8 cellular contexts compared by ENCODE assay signal in the genomic region with DNA sequence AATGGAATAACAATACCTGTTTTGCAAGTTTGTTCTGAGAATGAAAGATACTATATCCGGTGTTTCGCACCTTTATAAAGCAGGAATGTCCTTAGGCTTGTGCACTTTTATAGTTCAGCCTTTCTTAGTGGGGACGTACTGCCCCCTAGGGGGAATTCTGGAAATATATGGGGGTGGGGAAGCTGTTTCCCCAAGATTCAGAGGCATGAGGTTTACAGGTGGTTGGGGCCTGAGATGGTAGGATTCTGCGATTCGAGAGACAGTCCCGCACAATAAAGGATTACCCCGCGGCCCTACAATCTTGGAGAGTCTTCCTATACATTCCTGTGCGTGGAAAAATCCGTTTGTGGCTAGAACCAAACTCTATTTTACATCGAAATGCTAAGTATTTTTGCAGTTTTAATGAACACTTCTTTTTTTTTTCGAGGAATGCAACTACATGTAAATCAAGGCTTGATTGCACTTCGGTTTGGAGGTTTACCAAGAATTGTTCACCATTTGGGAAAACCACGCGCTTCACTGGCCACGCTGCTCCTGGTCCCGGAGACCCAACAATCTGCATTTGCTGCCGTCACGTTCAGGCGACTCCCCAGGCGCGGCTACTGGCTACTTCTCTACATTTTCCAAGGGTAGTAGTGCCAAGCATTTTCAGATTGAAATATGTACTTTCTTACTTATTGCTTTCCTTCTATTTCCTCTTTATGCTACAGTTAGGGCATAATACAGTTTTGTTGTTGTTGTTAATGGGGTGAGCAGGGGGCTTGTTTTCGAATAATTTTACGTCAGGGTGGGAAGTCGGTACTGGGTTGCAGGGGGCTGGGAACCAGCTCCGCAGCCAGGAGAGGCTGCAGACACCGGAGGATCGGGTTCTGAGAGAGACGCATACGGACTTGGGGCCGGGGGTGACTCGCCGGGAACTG. TPM values are rescaled to one million over a fixed set of nuclear protein-coding genes. Genes with fewer than 3 reads are reported as not detected.
DNase-seq lines count a peak whose midpoint lies in the region; ATAC-seq, FAIRE-seq and TF ChIP-seq lines count a peak whose summit lies in the region.

No MANE protein-coding gene starts in this region.

- CTCF ChIA-PET in AG04450 (lab: Charles Lee): interaction anchor here (0.6 to 3.6 kb wide), 49 partner anchors 8 to 1004 kb away, joined by 3 to 88 read pairs (median 4); partner anchors contain the start of gene ALG11
- CTCF ChIA-PET in activated CD8-positive, alpha-beta T cell treated with anti-CD3 and anti-CD28 coated beads for 36 hours (lab: Charles Lee): interaction anchor here (0.6 to 5.6 kb wide), 41 partner anchors 8 to 504 kb away, joined by 3 to 62 read pairs (median 4); partner anchors contain the start of genes ALG11, ATP7B and NEK3

- H3K4me3 ChIP-seq in AG04450 (ENCODE audit: low read depth, low read length) (peak overlapping the region; percentile 70), mesodermal cell (ENCODE audit: extremely low read depth, insufficient read depth, low read length, poor library complexity, severe bottlenecking) (peak overlapping the region; percentile 57)

- H3K27me3 ChIP-seq in AG04450 (ENCODE audit: control insufficient read depth, insufficient read depth, low read length): peaks cover 6% of the 10 kb centered on the region

- no peaks in the 10 kb centered on the region for H3K9me3 ChIP-seq in AG04450 (ENCODE audit: control insufficient read depth, insufficient read depth, low read length)
- no peaks in the 10 kb centered on the region for H3K9me3 ChIP-seq in mesodermal cell (ENCODE audit: control insufficient read depth, low read length)

- DNase-seq in AG04450 (ENCODE audit: low read depth, low spot score) (peak; percentile 16), NCI-H82 (lab: John Stamatoyannopoulos, UW) (peak; percentile 89)
- DNase-seq in activated CD8-positive, alpha-beta T cell treated with anti-CD3 and anti-CD28 coated beads for 36 hours: peak; percentile 65
- DNase-seq in stimulated activated CD8-positive, alpha-beta memory T cell treated with anti-CD3 and anti-CD28 coated beads, Interleukin-4, amount 100 ng/mL, for 48 hours: peak; percentile 66

- intact Hi-C loops in activated CD8-positive, alpha-beta T cell treated with anti-CD3 and anti-CD28 coated beads for 36 hours (cut with micrococcal nuclease): loop anchor here (5.0 kb wide), 3 partner anchors 126 to 311 kb away; no protein-coding TSS in a partner anchor

- peaks cover 15% of the 10 kb centered on the region for H3K4me1 Mint-ChIP-seq in activated CD8-positive, alpha-beta T cell treated with anti-CD3 and anti-CD28 coated beads for 36 hours (ENCODE audit: low read depth)

- POLR2A ChIA-PET in AG04450 (lab: Yijun Ruan, JAX): no interaction called here
- POLR2A ChIA-PET in activated CD8-positive, alpha-beta T cell treated with anti-CD3 and anti-CD28 coated beads for 36 hours (lab: Charles Lee): interaction anchor here (1.9 kb wide), 1 partner anchor 128 kb away, joined by 5 read pairs; no protein-coding TSS in a partner anchor

- H3K27ac ChIP-seq in AG04450 (ENCODE audit: low read depth, low read length) (no peak overlapping the region), mesodermal cell (ENCODE audit: low read depth, low read length, severe bottlenecking) (no peak overlapping the region)

- H3K36me3 ChIP-seq in mesodermal cell (ENCODE audit: control insufficient read depth, insufficient read depth, low read length): peaks cover 19% of the 10 kb centered on the region

- no peaks in the 10 kb centered on the region for H3K9me3 Mint-ChIP-seq in activated CD8-positive, alpha-beta T cell treated with anti-CD3 and anti-CD28 coated beads for 36 hours

- peaks cover 17% of the 10 kb centered on the region for H3K27me3 Mint-ChIP-seq in activated CD8-positive, alpha-beta T cell treated with anti-CD3 and anti-CD28 coated beads for 36 hours

- H3K36me3 Mint-ChIP-seq in activated CD8-positive, alpha-beta T cell treated with anti-CD3 and anti-CD28 coated beads for 36 hours (ENCODE audit: low read depth): no peaks in the 10 kb centered on the region

- H3K27ac Mint-ChIP-seq in activated CD8-positive, alpha-beta T cell treated with anti-CD3 and anti-CD28 coated beads for 36 hours: no peak overlapping the region

- ATAC-seq in GM18519 (IDR thresholded peaks at IDR 0.05; ENCODE audit: low FRiP score, unreplicated experiment): peak; percentile 53
- peak; percentile 52 for ATAC-seq in HG03460 (IDR thresholded peaks at IDR 0.05; ENCODE audit: unreplicated experiment)
- ATAC-seq in activated CD8-positive, alpha-beta T cell treated with anti-CD3 and anti-CD28 coated beads for 36 hours: peak; percentile 76

- peak; percentile 89 for TF ChIP-seq CTCF in AG04450 (IDR thresholded peaks at IDR 0.05; ENCODE audit: low read depth, low read length)
- TF ChIP-seq CTCF in activated CD8-positive, alpha-beta T cell treated with anti-CD3 and anti-CD28 coated beads for 36 hours (IDR thresholded peaks at IDR 0.05): peak; percentile 77

- FAIRE-seq in endometrium (lab: Jason Lieb, UNC): peak; percentile 68

- H3K4me3 Mint-ChIP-seq in activated CD8-positive, alpha-beta T cell treated with anti-CD3 and anti-CD28 coated beads for 36 hours: peak overlapping the region; percentile 78

- H3K4me1 ChIP-seq in mesodermal cell (ENCODE audit: control insufficient read depth, insufficient read depth, low read length, poor library complexity, severe bottlenecking): no peaks in the 10 kb centered on the region

- WGBS in mesodermal cell (ENCODE audit: insufficient coverage in 2 of 2), 2 experiments: 2 to 3% methylated on average over 20 to 22 of the region's 33 CpGs

RNA-seq across cellular contexts. Expression of gene NEK5, which starts 0.8 kb away (rescaled TPM):
- polyA plus RNA-seq in AG04450 (2011; rRNA removed): 0.04 TPM in 2 replicates
- 0.05 TPM in 1 of 2 replicates, not detected in the other for polyA minus RNA-seq in AG04450 (2011; rRNA and poly(A)+ RNA removed)
- total RNA-seq in activated CD8-positive, alpha-beta T cell treated with anti-CD3 and anti-CD28 coated beads for 36 hours: under 1 TPM; 0.11 to 0.16 TPM
- polyA plus RNA-seq in mesodermal cell (2013, experiment 1 of 2): 0.66 TPM
- 1.2 TPM for polyA plus RNA-seq in mesodermal cell (2013, experiment 2 of 2)

RNA-seq across cellular contexts. Expression of gene NEK3, which starts 31.4 kb away (rescaled TPM):
- 14.2 and 16.0 TPM in 2 replicates for polyA plus RNA-seq in AG04450 (2011; rRNA removed)
- 3.9 and 10.8 TPM in 2 replicates for polyA minus RNA-seq in AG04450 (2011; rRNA and poly(A)+ RNA removed)
- total RNA-seq in activated CD8-positive, alpha-beta T cell treated with anti-CD3 and anti-CD28 coated beads for 36 hours: 1 to 10 TPM; 1.5 to 1.9 TPM
- polyA plus RNA-seq in mesodermal cell (2013, experiment 1 of 2): 41.7 TPM
- polyA plus RNA-seq in mesodermal cell (2013, experiment 2 of 2): 38.8 TPM

Comparison
In these comparisons a context has a peak if more than half of its experiments do, and no peak if none do; other contexts are left out.
1. DNase-seq: peak in every context shown above with its lines; median percentile 89 in NCI-H82; 66 in stimulated activated CD8-positive, alpha-beta memory T cell treated with anti-CD3 and anti-CD28 coated beads, Interleukin-4, amount 100 ng/mL, for 48 hours; 65 in activated CD8-positive, alpha-beta T cell treated with anti-CD3 and anti-CD28 coated beads for 36 hours; 16 in AG04450.